In genomic region chr19:47492137-47492533, GRCh38 we compare ENCODE assay signal across 22 cellular contexts. TPM values are rescaled to one million over a fixed set of nuclear protein-coding genes. Genes with fewer than 3 reads are reported as not detected.
DNase-seq lines count a peak whose midpoint lies in the region; ATAC-seq and TF ChIP-seq lines count a peak whose summit lies in the region.
"Had no signal": no experiment of that assay in that cellular context is flagged by ENCODE, and none has a peak within 500 bp of the region (broad histone marks: within the 10 kb centered on the region; RNA-seq: fewer than 3 reads in every experiment).

No MANE protein-coding gene starts in this region.

- WGBS in sigmoid colon, 2 donors, result 87 to 88% methylated on average over 14 of the region's 14 CpGs

- H3K9me3 ChIP-seq in RWPE2 (ENCODE audit: severe bottlenecking), result no peaks in the 10 kb centered on the region
- no peaks in the 10 kb centered on the region for H3K9me3 ChIP-seq in sigmoid colon

- TF ChIP-seq CTCF in RWPE2 (IDR thresholded peaks at IDR 0.05; ENCODE audit: poor library complexity, severe bottlenecking), result no peak
- no peak for TF ChIP-seq CTCF in sigmoid colon (IDR thresholded peaks at IDR 0.05)

- no peak for TF ChIP-seq POLR2A in sigmoid colon (IDR thresholded peaks at IDR 0.05)

- no peak for ATAC-seq in RWPE2 (ENCODE audit: low read depth)
- ATAC-seq: HCT116 had no signal

- H3K27ac ChIP-seq in RWPE2 (ENCODE audit: poor library complexity, severe bottlenecking), result no peak overlapping the region
- peak overlapping the region; percentile 72 for H3K27ac ChIP-seq in cingulate gyrus (ENCODE audit: low read depth, low read length)
- no peak overlapping the region for H3K27ac ChIP-seq in sigmoid colon
- H3K27ac ChIP-seq: 22Rv1, C4-2B had no signal

- no peak for TF ChIP-seq EP300 in sigmoid colon (IDR thresholded peaks at IDR 0.05)

- peak; percentile 50 for DNase-seq in DMS 273 (lab: John Stamatoyannopoulos, UW; ENCODE audit: unreplicated experiment)
- no peak for DNase-seq in DMS 273 treated with DMSO at 0.1 percent for 48 hours (lab: John Stamatoyannopoulos, UW)
- peak; percentile 49 for DNase-seq in RWPE2 (ENCODE audit: low spot score)
- peak; percentile 58 for DNase-seq in sigmoid colon
- no peak for DNase-seq in cerebellar cortex (ENCODE audit: low spot score)
- DNase-seq in HT-29 (ENCODE audit: low spot score), result no peak
- DNase-seq in SKM-1 treated with dmso at 0.1 percent for 144 hours (lab: John Stamatoyannopoulos, UW; ENCODE audit: unreplicated experiment), result no peak
- DNase-seq: AML-193, DND-41, GDM1, NCI-H1105, NCI-H187, NCI-H2107, NCI-H524, NCI-H82, OCI-M1, SIG-M5 had no signal

- H3K36me3 ChIP-seq in RWPE2 (ENCODE audit: low read depth) (peaks cover 16% of the 10 kb centered on the region), sigmoid colon (peaks cover 2 to 94% (median 42%) of the 10 kb centered on the region in 4 donors)

- H3K4me1 ChIP-seq in RWPE2 (ENCODE audit: insufficient read depth, poor library complexity, severe bottlenecking) (no peaks in the 10 kb centered on the region), sigmoid colon (no peaks in the 10 kb centered on the region)

- intact Hi-C loops in sigmoid colon (cut with DNase I), result no loop called here

- H3K27me3 ChIP-seq in RWPE2 (ENCODE audit: insufficient read depth, poor library complexity, severe bottlenecking), result no peaks in the 10 kb centered on the region
- no peaks in the 10 kb centered on the region for H3K27me3 ChIP-seq in sigmoid colon

- H3K4me3 ChIP-seq in RWPE2 (ENCODE audit: severe bottlenecking) (no peak overlapping the region), sigmoid colon (no peak overlapping the region)
- H3K4me3 ChIP-seq: GM23338 had no signal

RNA-seq across cellular contexts. Expression of gene KPTN, which starts 8.1 kb away (rescaled TPM):
- total RNA-seq in sigmoid colon, result 10 to 100 TPM in 1 of 4 donors, 1 to 10 TPM in 3; 4.4 to 10.0 (median 4.7) TPM
- polyA plus RNA-seq in sigmoid colon, result 10 to 100 TPM in 1 of 3 donors, 1 to 10 TPM in 2; 4.8 to 12.2 (median 8.1) TPM
- 26.2 and 30.1 TPM in 2 replicates for total RNA-seq in HT-29 (2014; rRNA removed; shearing (Covaris generic))

RNA-seq across cellular contexts. Expression of gene SLC8A2, which starts 20.4 kb away (rescaled TPM):
- total RNA-seq in sigmoid colon, result 10 to 100 TPM in 2 of 4 donors, 1 to 10 TPM in 2; 5.9 to 39.9 (median 19.0) TPM
- polyA plus RNA-seq in sigmoid colon, result 1 to 10 TPM in 1 of 3 donors, not detected in 2; 1.1 TPM
- 0.83 and 3.6 TPM in 2 replicates for total RNA-seq in HT-29 (2014; rRNA removed; shearing (Covaris generic))

RNA-seq across cellular contexts. Expression of gene NAPA, which starts 22.7 kb away (rescaled TPM):
- total RNA-seq in sigmoid colon, result 100 to 1,000 TPM in 1 of 4 donors, 10 to 100 TPM in 3; 84.9 to 167 (median 91.8) TPM
- 100 to 1,000 TPM in 2 of 3 donors, 10 to 100 TPM in 1; 94.2 to 139 (median 109) TPM for polyA plus RNA-seq in sigmoid colon
- 193 and 224 TPM in 2 replicates for total RNA-seq in HT-29 (2014; rRNA removed; shearing (Covaris generic))

Comparison
In these comparisons a context has a peak if more than half of its experiments do, and no peak if none do; other contexts are left out.
1. DNase-seq: peak in DMS 273 (single experiment), RWPE2 (single experiment) and sigmoid colon (single experiment); none in DMS 273 treated with DMSO at 0.1 percent for 48 hours (single experiment), cerebellar cortex (single experiment), HT-29 (single experiment) and SKM-1 treated with dmso at 0.1 percent for 144 hours (single experiment).